Comparison of ENCODE assay signal across 1 cellular context in the genomic region with DNA sequence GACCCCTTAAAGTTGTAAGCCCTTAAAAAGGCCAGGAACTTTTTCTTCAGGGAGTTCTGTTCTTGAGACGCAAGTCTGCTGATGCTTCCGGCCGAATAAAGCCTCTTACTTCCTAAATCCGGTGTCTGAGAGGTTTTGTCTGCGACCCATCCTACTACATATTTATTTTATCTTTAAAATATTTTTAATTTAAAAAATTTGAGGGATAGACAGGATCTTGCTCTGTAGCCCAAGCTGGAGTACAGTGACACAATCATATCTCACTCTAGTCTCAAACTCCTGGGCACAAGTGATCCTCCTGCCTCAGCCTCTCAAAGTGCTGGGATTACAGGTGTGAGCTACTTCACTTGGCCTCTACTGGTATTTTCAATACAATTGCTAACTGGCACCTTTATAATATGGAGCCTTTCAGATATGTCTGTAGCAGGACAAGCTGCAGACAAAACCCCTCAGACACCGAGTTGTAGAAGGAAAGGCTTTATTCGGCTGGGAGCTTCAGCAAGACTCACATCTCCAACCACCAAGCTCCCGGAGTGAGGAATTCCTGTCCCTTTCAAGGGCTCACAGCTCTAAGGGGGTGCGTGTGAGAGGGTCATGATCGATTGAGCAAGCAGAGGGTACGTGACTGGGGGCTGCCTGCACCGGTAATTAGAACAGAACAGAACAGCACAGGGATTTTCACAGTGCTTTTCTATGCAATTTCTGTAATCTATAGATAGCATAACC.
TF ChIP-seq lines count a peak whose summit lies in the region.

No MANE protein-coding gene starts in this region.

TF ChIP-seq in K562, 482 proteins besides CTCF, POLR2A, EP300 and RAD21 (continued from another document and continues in another):
- TF ChIP-seq, protein P1, sequence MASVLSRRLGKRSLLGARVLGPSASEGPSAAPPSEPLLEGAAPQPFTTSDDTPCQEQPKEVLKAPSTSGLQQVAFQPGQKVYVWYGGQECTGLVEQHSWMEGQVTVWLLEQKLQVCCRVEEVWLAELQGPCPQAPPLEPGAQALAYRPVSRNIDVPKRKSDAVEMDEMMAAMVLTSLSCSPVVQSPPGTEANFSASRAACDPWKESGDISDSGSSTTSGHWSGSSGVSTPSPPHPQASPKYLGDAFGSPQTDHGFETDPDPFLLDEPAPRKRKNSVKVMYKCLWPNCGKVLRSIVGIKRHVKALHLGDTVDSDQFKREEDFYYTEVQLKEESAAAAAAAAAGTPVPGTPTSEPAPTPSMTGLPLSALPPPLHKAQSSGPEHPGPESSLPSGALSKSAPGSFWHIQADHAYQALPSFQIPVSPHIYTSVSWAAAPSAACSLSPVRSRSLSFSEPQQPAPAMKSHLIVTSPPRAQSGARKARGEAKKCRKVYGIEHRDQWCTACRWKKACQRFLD (CRISPR knock-in tag; IDR thresholded peaks at IDR 0.05): no peak; the same call in 1 of the 2 replicates
- peak; percentile 60; the same call in 1 of the 2 replicates for TF ChIP-seq TRIM28 (IDR thresholded peaks at IDR 0.05)
- TF ChIP-seq ZNF583 (CRISPR knock-in tag; IDR thresholded peaks at IDR 0.05): peak; percentile 61; the same call in 1 of the 2 replicates
- no peak for TF ChIP-seq NCOA2 (IDR thresholded peaks at IDR 0.05; ENCODE audit: partially characterized antibody in 2 of 2)
- TF ChIP-seq TRIM24 (IDR thresholded peaks at IDR 0.05): peak in 1 of 2 experiments; percentile 16; a peak in 1 of 4 replicates
- peak in 1 of 2 experiments; percentile 9; a peak in 1 of 3 replicates for TF ChIP-seq CBX3 (IDR thresholded peaks at IDR 0.05; ENCODE audit: borderline replicate concordance in 1 of 2, low read length in 2 of 2)
- TF ChIP-seq ATF7 (IDR thresholded peaks at IDR 0.05): peak; percentile 31; the same call in 1 of the 2 replicates
- TF ChIP-seq, protein P2, sequence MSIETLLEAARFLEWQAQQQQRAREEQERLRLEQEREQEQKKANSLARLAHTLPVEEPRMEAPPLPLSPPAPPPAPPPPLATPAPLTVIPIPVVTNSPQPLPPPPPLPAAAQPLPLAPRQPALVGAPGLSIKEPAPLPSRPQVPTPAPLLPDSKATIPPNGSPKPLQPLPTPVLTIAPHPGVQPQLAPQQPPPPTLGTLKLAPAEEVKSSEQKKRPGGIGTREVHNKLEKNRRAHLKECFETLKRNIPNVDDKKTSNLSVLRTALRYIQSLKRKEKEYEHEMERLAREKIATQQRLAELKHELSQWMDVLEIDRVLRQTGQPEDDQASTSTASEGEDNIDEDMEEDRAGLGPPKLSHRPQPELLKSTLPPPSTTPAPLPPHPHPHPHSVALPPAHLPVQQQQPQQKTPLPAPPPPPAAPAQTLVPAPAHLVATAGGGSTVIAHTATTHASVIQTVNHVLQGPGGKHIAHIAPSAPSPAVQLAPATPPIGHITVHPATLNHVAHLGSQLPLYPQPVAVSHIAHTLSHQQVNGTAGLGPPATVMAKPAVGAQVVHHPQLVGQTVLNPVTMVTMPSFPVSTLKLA (conservative IDR thresholded peaks at IDR 0.05): 0 out of 4 replicates have a peak, but pooled peaks of 1 of the 2 experiments have one; percentile 17
- 0 out of 2 replicates have a peak, but pooled peaks have one; percentile 6 for TF ChIP-seq CBX1 (IDR thresholded peaks at IDR 0.05; ENCODE audit: low read depth)
- TF ChIP-seq, protein P3, sequence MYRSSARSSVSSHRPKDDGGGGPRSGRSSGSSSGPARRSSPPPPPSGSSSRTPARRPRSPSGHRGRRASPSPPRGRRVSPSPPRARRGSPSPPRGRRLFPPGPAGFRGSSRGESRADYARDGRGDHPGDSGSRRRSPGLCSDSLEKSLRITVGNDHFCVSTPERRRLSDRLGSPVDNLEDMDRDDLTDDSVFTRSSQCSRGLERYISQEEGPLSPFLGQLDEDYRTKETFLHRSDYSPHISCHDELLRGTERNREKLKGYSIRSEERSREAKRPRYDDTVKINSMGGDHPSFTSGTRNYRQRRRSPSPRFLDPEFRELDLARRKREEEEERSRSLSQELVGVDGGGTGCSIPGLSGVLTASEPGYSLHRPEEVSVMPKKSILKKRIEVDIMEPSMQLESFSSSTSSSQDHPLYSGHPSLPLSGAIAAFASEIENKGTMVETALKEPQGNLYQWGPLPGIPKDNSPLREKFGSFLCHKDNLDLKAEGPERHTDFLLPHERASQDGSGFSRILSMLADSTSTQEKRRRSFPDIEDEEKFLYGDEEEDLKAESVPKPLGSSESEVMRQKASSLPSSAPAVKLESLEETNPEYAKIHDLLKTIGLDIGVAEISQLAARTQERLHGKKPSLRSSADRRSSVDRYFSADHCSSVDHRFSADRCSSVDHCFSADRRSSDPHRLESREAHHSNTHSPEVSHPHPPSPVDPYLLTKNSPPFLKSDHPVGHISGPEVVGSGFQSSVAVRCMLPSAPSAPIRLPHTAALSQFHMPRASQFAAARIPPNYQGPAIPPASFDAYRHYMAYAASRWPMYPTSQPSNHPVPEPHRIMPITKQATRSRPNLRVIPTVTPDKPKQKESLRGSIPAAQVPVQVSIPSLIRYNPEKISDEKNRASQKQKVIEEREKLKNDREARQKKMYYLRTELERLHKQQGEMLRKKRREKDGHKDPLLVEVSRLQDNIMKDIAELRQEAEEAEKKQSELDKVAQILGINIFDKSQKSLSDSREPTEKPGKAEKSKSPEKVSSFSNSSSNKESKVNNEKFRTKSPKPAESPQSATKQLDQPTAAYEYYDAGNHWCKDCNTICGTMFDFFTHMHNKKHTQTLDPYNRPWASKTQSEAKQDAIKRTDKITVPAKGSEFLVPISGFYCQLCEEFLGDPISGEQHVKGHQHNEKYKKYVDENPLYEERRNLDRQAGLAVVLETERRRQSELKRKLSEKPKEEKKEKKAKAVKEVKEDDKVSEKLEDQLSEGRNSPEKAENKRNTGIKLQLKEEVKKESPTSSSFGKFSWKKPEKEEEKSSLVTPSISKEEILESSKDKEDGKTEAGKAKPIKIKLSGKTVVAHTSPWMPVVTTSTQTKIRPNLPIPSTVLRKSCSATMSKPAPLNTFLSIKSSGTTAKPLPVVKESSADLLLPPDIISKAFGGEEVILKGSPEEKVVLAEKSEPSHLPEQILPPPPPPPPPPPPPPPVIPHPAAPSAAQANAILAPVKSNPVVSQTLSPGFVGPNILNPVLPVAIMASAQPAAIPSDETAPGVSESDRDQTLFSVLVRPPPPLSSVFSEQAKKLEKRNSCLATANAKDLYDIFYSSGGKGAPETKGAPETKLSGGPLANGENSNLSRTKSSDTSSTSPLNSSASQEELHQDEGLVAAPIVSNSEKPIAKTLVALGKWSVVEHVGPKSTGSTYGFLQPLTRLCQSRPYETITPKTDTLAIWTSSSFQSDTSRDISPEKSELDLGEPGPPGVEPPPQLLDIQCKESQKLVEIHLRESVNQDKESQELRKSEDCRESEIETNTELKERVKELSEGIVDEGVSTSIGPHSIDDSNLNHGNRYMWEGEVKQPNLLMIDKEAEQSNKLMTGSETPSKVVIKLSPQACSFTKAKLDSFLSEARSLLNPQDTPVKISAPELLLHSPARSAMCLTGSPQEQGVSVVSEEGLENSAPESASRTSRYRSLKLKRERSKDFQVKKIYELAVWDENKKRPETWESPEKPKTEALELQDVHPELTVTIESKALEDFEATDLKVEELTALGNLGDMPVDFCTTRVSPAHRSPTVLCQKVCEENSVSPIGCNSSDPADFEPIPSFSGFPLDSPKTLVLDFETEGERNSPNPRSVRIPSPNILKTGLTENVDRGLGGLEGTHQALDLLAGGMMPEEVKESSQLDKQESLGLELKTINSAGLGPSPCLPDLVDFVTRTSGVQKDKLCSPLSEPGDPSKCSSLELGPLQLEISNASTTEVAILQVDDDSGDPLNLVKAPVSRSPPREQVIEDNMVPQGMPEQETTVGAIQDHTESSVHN (IDR thresholded peaks at IDR 0.05; ENCODE audit: borderline replicate concordance in 1 of 2, low read depth in 1 of 2): 0 out of 4 replicates have a peak, but pooled peaks of 1 of the 2 experiments have one; percentile 9
- TF ChIP-seq, protein P4, sequence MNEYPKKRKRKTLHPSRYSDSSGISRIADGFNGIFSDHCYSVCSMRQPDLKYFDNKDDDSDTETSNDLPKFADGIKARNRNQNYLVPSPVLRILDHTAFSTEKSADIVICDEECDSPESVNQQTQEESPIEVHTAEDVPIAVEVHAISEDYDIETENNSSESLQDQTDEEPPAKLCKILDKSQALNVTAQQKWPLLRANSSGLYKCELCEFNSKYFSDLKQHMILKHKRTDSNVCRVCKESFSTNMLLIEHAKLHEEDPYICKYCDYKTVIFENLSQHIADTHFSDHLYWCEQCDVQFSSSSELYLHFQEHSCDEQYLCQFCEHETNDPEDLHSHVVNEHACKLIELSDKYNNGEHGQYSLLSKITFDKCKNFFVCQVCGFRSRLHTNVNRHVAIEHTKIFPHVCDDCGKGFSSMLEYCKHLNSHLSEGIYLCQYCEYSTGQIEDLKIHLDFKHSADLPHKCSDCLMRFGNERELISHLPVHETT (CRISPR knock-in tag; conservative IDR thresholded peaks at IDR 0.05 in 1 of 2, IDR thresholded peaks at IDR 0.05 in 1 of 2): no peak
- TF ChIP-seq MTA1 (IDR thresholded peaks at IDR 0.05; ENCODE audit: borderline replicate concordance): 0 out of 2 replicates have a peak, but pooled peaks have one; percentile 7
- TF ChIP-seq NBN (IDR thresholded peaks at IDR 0.05; ENCODE audit: low read depth): no peak
- no peak for TF ChIP-seq TSC22D4 (tag; IDR thresholded peaks at IDR 0.05)
- TF ChIP-seq MCM3 (IDR thresholded peaks at IDR 0.05): no peak
- no peak for TF ChIP-seq PML (IDR thresholded peaks at IDR 0.05; ENCODE audit: low read length)
- no peak for TF ChIP-seq ATF1 (CRISPR knock-in tag; IDR thresholded peaks at IDR 0.05)
- peak; percentile 48; the same call in 1 of the 2 replicates for TF ChIP-seq ATF1 (tag; IDR thresholded peaks at IDR 0.05)
- no peak for TF ChIP-seq PURB (CRISPR knock-in tag; IDR thresholded peaks at IDR 0.05; ENCODE audit: low read depth)
- TF ChIP-seq ETV5 (CRISPR knock-in tag; IDR thresholded peaks at IDR 0.05; ENCODE audit: low read depth): peak; percentile 13; the same call in 1 of the 2 replicates
- TF ChIP-seq ARID1B (IDR thresholded peaks at IDR 0.05): 0 out of 2 replicates have a peak, but pooled peaks have one; percentile 4
- TF ChIP-seq, protein P5, sequence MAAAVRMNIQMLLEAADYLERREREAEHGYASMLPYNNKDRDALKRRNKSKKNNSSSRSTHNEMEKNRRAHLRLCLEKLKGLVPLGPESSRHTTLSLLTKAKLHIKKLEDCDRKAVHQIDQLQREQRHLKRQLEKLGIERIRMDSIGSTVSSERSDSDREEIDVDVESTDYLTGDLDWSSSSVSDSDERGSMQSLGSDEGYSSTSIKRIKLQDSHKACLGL (CRISPR knock-in tag; IDR thresholded peaks at IDR 0.05; ENCODE audit: borderline replicate concordance, poor library complexity, severe bottlenecking): no peak
- 0 out of 2 replicates have a peak, but pooled peaks have one; percentile 33 for TF ChIP-seq FOXP1 (CRISPR knock-in tag; IDR thresholded peaks at IDR 0.05)
- TF ChIP-seq ZNF436 (CRISPR knock-in tag; IDR thresholded peaks at IDR 0.05): no peak
- no peak for TF ChIP-seq ZNF507 (tag; conservative IDR thresholded peaks at IDR 0.05)
- TF ChIP-seq BCL6 (CRISPR knock-in tag; IDR thresholded peaks at IDR 0.05): no peak
- TF ChIP-seq LCOR (CRISPR knock-in tag; IDR thresholded peaks at IDR 0.05): no peak
- TF ChIP-seq RBM17 (IDR thresholded peaks at IDR 0.05; ENCODE audit: borderline replicate concordance, low read depth, low read length): no peak
- no peak for TF ChIP-seq ZNF644 (tag; IDR thresholded peaks at IDR 0.05; ENCODE audit: low read depth)
- TF ChIP-seq, protein P6, sequence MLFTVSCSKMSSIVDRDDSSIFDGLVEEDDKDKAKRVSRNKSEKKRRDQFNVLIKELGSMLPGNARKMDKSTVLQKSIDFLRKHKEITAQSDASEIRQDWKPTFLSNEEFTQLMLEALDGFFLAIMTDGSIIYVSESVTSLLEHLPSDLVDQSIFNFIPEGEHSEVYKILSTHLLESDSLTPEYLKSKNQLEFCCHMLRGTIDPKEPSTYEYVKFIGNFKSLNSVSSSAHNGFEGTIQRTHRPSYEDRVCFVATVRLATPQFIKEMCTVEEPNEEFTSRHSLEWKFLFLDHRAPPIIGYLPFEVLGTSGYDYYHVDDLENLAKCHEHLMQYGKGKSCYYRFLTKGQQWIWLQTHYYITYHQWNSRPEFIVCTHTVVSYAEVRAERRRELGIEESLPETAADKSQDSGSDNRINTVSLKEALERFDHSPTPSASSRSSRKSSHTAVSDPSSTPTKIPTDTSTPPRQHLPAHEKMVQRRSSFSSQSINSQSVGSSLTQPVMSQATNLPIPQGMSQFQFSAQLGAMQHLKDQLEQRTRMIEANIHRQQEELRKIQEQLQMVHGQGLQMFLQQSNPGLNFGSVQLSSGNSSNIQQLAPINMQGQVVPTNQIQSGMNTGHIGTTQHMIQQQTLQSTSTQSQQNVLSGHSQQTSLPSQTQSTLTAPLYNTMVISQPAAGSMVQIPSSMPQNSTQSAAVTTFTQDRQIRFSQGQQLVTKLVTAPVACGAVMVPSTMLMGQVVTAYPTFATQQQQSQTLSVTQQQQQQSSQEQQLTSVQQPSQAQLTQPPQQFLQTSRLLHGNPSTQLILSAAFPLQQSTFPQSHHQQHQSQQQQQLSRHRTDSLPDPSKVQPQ (CRISPR knock-in tag; IDR thresholded peaks at IDR 0.05; ENCODE audit: borderline replicate concordance): no peak
- TF ChIP-seq FOXA1 (IDR thresholded peaks at IDR 0.05; ENCODE audit: borderline replicate concordance): no peak
- no peak for TF ChIP-seq HCFC1 (IDR thresholded peaks at IDR 0.05; ENCODE audit: low read depth, low read length)
- TF ChIP-seq ZNF76 (CRISPR knock-in tag; IDR thresholded peaks at IDR 0.05; ENCODE audit: borderline replicate concordance): no peak
- 0 out of 2 replicates have a peak, but pooled peaks have one; percentile 3 for TF ChIP-seq L3MBTL2 (IDR thresholded peaks at IDR 0.05)
- TF ChIP-seq CC2D1A (IDR thresholded peaks at IDR 0.05): 0 out of 2 replicates have a peak, but pooled peaks have one; percentile 0
- TF ChIP-seq, protein P7, sequence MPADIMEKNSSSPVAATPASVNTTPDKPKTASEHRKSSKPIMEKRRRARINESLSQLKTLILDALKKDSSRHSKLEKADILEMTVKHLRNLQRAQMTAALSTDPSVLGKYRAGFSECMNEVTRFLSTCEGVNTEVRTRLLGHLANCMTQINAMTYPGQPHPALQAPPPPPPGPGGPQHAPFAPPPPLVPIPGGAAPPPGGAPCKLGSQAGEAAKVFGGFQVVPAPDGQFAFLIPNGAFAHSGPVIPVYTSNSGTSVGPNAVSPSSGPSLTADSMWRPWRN (IDR thresholded peaks at IDR 0.05; ENCODE audit: low read depth): 0 out of 2 replicates have a peak, but pooled peaks have one; percentile 2
- TF ChIP-seq GTF2E2 (tag; IDR thresholded peaks at IDR 0.05): 0 out of 2 replicates have a peak, but pooled peaks have one; percentile 45
- TF ChIP-seq YBX1 (IDR thresholded peaks at IDR 0.05): no peak
- TF ChIP-seq ZNF224 (CRISPR knock-in tag; IDR thresholded peaks at IDR 0.05): no peak
- TF ChIP-seq SOX6 (IDR thresholded peaks at IDR 0.05): peak; percentile 29; the same call in 1 of the 2 replicates
- TF ChIP-seq, protein P8, sequence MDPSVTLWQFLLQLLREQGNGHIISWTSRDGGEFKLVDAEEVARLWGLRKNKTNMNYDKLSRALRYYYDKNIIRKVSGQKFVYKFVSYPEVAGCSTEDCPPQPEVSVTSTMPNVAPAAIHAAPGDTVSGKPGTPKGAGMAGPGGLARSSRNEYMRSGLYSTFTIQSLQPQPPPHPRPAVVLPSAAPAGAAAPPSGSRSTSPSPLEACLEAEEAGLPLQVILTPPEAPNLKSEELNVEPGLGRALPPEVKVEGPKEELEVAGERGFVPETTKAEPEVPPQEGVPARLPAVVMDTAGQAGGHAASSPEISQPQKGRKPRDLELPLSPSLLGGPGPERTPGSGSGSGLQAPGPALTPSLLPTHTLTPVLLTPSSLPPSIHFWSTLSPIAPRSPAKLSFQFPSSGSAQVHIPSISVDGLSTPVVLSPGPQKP (CRISPR knock-in tag; IDR thresholded peaks at IDR 0.05): no peak
